12 cellular contexts compared by ENCODE assay signal in the genomic region with DNA sequence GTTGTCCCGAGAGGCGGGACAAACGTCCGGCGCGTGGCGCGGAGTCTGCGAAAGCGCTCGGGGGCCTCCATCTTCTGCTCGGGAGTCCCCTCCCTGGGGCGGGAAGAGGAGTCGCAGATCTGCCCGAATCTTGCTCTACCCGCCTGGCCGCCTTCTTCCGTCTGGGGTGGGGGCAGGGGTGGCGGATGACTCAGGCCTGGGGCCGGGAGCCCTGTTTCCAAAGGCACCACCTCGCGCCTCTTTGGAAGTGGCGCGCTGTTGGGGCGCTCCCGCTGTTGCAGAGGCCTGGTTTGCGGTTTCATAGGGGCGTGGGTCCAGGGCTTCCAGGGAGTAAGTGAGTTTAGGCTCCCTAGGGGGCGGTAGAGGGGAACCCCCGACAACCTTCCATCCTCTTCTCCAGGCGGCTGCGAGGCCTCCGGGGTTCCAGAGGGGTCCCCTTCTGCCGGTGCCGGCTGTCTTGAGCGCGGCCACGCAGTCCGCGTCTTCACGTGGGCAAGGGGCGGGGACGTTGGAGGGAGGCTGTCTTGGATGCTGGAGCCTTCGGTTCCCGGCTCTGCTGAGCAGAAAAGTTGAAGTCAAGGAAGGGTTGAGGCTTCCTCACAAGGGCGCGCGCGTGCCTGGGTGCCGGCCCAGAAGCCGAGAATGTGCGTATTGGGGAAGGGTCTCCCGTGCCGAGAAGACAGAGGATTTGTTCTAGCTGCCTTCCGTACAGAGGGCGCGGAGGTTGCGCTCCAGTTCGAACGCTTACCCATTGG. TPM values are rescaled to one million over a fixed set of nuclear protein-coding genes. Genes with fewer than 3 reads are reported as not detected.
DNase-seq lines count a peak whose midpoint lies in the region; ATAC-seq, FAIRE-seq and TF ChIP-seq lines count a peak whose summit lies in the region.
"Had no signal": no experiment of that assay in that cellular context is flagged by ENCODE, and none has a peak within 500 bp of the region (broad histone marks: within the 10 kb centered on the region; RNA-seq: fewer than 3 reads in every experiment).

No MANE protein-coding gene starts in this region.

- peak; percentile 11 for ATAC-seq in activated CD4-positive, alpha-beta T cell treated with anti-CD3 and anti-CD28 coated beads for 36 hours
- ATAC-seq in HG02885 (IDR thresholded peaks at IDR 0.05; ENCODE audit: poor library complexity, unreplicated experiment): no peak

- no peak overlapping the region for H3K4me3 ChIP-seq in endothelial cell of umbilical vein (replicated peaks in 1 of 3; ENCODE audit: insufficient read depth in 1 of 3, low read depth in 1 of 3, low read length in 3 of 3)
- H3K4me3 ChIP-seq in stomach: peak overlapping the region in 1 of 4 donors; percentile 13
- no peak overlapping the region for H3K4me3 ChIP-seq in tibial nerve

- no peak overlapping the region for H3K27ac Mint-ChIP-seq in activated CD4-positive, alpha-beta T cell treated with anti-CD3 and anti-CD28 coated beads for 36 hours
- no peak overlapping the region for H3K27ac Mint-ChIP-seq in activated CD4-positive, alpha-beta T cell treated with anti-CD3 and anti-CD28 coated beads, Interleukin-2, amount 10 ng/mL, durations not matched to agents 7 days and 5 days
- H3K27ac Mint-ChIP-seq in progenitor cell of endocrine pancreas: no peak overlapping the region
- H3K27ac Mint-ChIP-seq: activated naive CD8-positive, alpha-beta T cell had no signal

- CTCF ChIA-PET in activated CD4-positive, alpha-beta T cell treated with anti-CD3 and anti-CD28 coated beads for 36 hours (lab: Charles Lee): interaction anchor here (0.8 kb wide), 1 partner anchor 80 kb away, joined by 3 read pairs; no protein-coding TSS in a partner anchor
- CTCF ChIA-PET in activated CD4-positive, alpha-beta T cell treated with anti-CD3 and anti-CD28 coated beads, Interleukin-2, amount 10 ng/mL, durations not matched to agents 7 days and 5 days (lab: Charles Lee): no interaction called here
- CTCF ChIA-PET in endothelial cell of umbilical vein (lab: Charles Lee): interaction anchor here (0.6 kb wide), 1 partner anchor 12 kb away, joined by 3 read pairs; no protein-coding TSS in a partner anchor

- peaks cover 14% of the 10 kb centered on the region for H3K4me1 Mint-ChIP-seq in activated CD4-positive, alpha-beta T cell treated with anti-CD3 and anti-CD28 coated beads for 36 hours
- peaks cover 12% of the 10 kb centered on the region for H3K4me1 Mint-ChIP-seq in activated CD4-positive, alpha-beta T cell treated with anti-CD3 and anti-CD28 coated beads, Interleukin-2, amount 10 ng/mL, durations not matched to agents 7 days and 5 days
- H3K4me1 Mint-ChIP-seq in progenitor cell of endocrine pancreas (ENCODE audit: low read depth): peaks cover 4% of the 10 kb centered on the region

- peak in 1 of 2 donors; percentile 33 for TF ChIP-seq CTCF in endothelial cell of umbilical vein (IDR thresholded peaks at IDR 0.05; ENCODE audit: extremely low read depth in 1 of 2, insufficient read depth in 1 of 2, low read depth in 1 of 2, low read length in 2 of 2)
- TF ChIP-seq CTCF in progenitor cell of endocrine pancreas (IDR thresholded peaks at IDR 0.05; ENCODE audit: unreplicated experiment): peak; percentile 56
- TF ChIP-seq CTCF in stomach (IDR thresholded peaks at IDR 0.05): no peak
- TF ChIP-seq CTCF in tibial nerve (IDR thresholded peaks at IDR 0.05): peak in 1 of 5 experiments; percentile 9

- TF ChIP-seq POLR2A in endothelial cell of umbilical vein (IDR thresholded peaks at IDR 0.05; ENCODE audit: low read depth, low read length): no peak
- no peak for TF ChIP-seq POLR2A in stomach (IDR thresholded peaks at IDR 0.05)
- no peak for TF ChIP-seq POLR2A in tibial nerve (IDR thresholded peaks at IDR 0.05)

- TF ChIP-seq EP300 in stomach (IDR thresholded peaks at IDR 0.05) (no peak), tibial nerve (IDR thresholded peaks at IDR 0.05) (no peak)

- 2 to 11% (median 4%) methylated on average over 43 to 60 of the region's 60 CpGs for WGBS in stomach, 5 donors
- 2 to 3% methylated on average over 48 to 53 of the region's 60 CpGs for WGBS in tibial nerve, 2 donors

- H3K4me3 Mint-ChIP-seq in activated CD4-positive, alpha-beta T cell treated with anti-CD3 and anti-CD28 coated beads for 36 hours: no peak overlapping the region
- H3K4me3 Mint-ChIP-seq in activated CD4-positive, alpha-beta T cell treated with anti-CD3 and anti-CD28 coated beads, Interleukin-2, amount 10 ng/mL, durations not matched to agents 7 days and 5 days: no peak overlapping the region
- no peak overlapping the region for H3K4me3 Mint-ChIP-seq in progenitor cell of endocrine pancreas (ENCODE audit: low read depth)
- H3K4me3 Mint-ChIP-seq: activated naive CD8-positive, alpha-beta T cell had no signal

- H3K36me3 ChIP-seq in endothelial cell of umbilical vein (ENCODE audit: control insufficient read depth in 2 of 2, extremely low read depth in 1 of 2, insufficient read depth in 2 of 2, low read length in 2 of 2): no peaks in the 10 kb centered on the region
- H3K36me3 ChIP-seq in stomach: no peaks in the 10 kb centered on the region
- no peaks in the 10 kb centered on the region for H3K36me3 ChIP-seq in tibial nerve
- H3K36me3 ChIP-seq: BLaER1 treated with 17β-estradiol and CSF1 and Interleukin-3, amounts not matched to agents 10 nM and 100 nM had no signal

- no peaks in the 10 kb centered on the region for H3K36me3 Mint-ChIP-seq in activated CD4-positive, alpha-beta T cell treated with anti-CD3 and anti-CD28 coated beads for 36 hours (ENCODE audit: low read depth)
- H3K36me3 Mint-ChIP-seq in activated CD4-positive, alpha-beta T cell treated with anti-CD3 and anti-CD28 coated beads, Interleukin-2, amount 10 ng/mL, durations not matched to agents 7 days and 5 days (ENCODE audit: low read depth): no peaks in the 10 kb centered on the region
- H3K36me3 Mint-ChIP-seq in progenitor cell of endocrine pancreas (ENCODE audit: insufficient read depth): no peaks in the 10 kb centered on the region
- H3K36me3 Mint-ChIP-seq: activated naive CD8-positive, alpha-beta T cell had no signal

- no peaks in the 10 kb centered on the region for H4K20me1 ChIP-seq in endothelial cell of umbilical vein (replicated peaks; ENCODE audit: control insufficient read depth, extremely low read depth, insufficient read depth, low read length)

- POLR2A ChIA-PET in activated CD4-positive, alpha-beta T cell treated with anti-CD3 and anti-CD28 coated beads for 36 hours (lab: Charles Lee): no interaction called here
- POLR2A ChIA-PET in activated CD4-positive, alpha-beta T cell treated with anti-CD3 and anti-CD28 coated beads, Interleukin-2, amount 10 ng/mL, durations not matched to agents 7 days and 5 days (lab: Charles Lee): no interaction called here
- POLR2A ChIA-PET in endothelial cell of umbilical vein (lab: Charles Lee): no interaction called here

- DNase-seq in activated CD4-positive, alpha-beta T cell treated with anti-CD3 and anti-CD28 coated beads for 36 hours: peak; percentile 49
- no peak for DNase-seq in activated CD4-positive, alpha-beta T cell treated with anti-CD3 and anti-CD28 coated beads, Interleukin-2, amount 10 ng/mL, durations not matched to agents 7 days and 5 days
- DNase-seq in KBM-7: peak; percentile 54
- no peak for DNase-seq in endothelial cell of umbilical vein (ENCODE audit: low read depth, low spot score)
- DNase-seq in progenitor cell of endocrine pancreas (ENCODE audit: low spot score, unreplicated experiment): no peak
- no peak for DNase-seq in stomach
- no peak for DNase-seq in tibial nerve (ENCODE audit: low spot score in 2 of 2)
- DNase-seq: Right ventricle myocardium superior had no signal

- no peaks in the 10 kb centered on the region for H3K79me2 ChIP-seq in endothelial cell of umbilical vein (ENCODE audit: control insufficient read depth, insufficient read depth, low read length)

- H2AFZ ChIP-seq in endothelial cell of umbilical vein (ENCODE audit: low read depth, low read length): no peak overlapping the region

- no TSS peak for BruUV-seq in endothelial cell of umbilical vein (replicated peaks; lab: Mats Ljungman, UMichigan)

- H3K9me3 Mint-ChIP-seq in activated CD4-positive, alpha-beta T cell treated with anti-CD3 and anti-CD28 coated beads for 36 hours (ENCODE audit: low read depth): no peaks in the 10 kb centered on the region
- no peaks in the 10 kb centered on the region for H3K9me3 Mint-ChIP-seq in activated CD4-positive, alpha-beta T cell treated with anti-CD3 and anti-CD28 coated beads, Interleukin-2, amount 10 ng/mL, durations not matched to agents 7 days and 5 days
- no peaks in the 10 kb centered on the region for H3K9me3 Mint-ChIP-seq in progenitor cell of endocrine pancreas (ENCODE audit: low read depth)

- H3K9me1 ChIP-seq in endothelial cell of umbilical vein (replicated peaks; ENCODE audit: control insufficient read depth, extremely low read depth, insufficient read depth, low read length): no peaks in the 10 kb centered on the region

- H3K9ac ChIP-seq in endothelial cell of umbilical vein (replicated peaks; ENCODE audit: extremely low read depth, insufficient read depth, low read length): no peak overlapping the region
- H3K9ac ChIP-seq: BLaER1 treated with 17β-estradiol and CSF1 and Interleukin-3, amounts not matched to agents 10 nM and 100 nM had no signal

- no peak overlapping the region for H3K4me2 ChIP-seq in endothelial cell of umbilical vein (ENCODE audit: insufficient read depth, low read length)

- dilution Hi-C loops in endothelial cell of umbilical vein (cut with MboI; ENCODE audit: extremely low pct_ligation_motif_present, low sequenced_read_pairs): no loop called here

- H3K27ac ChIP-seq in endothelial cell of umbilical vein (ENCODE audit: insufficient read depth, low read depth, low read length) (no peak overlapping the region), stomach (no peak overlapping the region), tibial nerve (no peak overlapping the region)
- H3K27ac ChIP-seq: BLaER1 treated with 17β-estradiol and CSF1 and Interleukin-3, amounts not matched to agents 10 nM and 100 nM had no signal

- intact Hi-C loops in activated CD4-positive, alpha-beta T cell treated with anti-CD3 and anti-CD28 coated beads for 36 hours (cut with DNase I, micrococcal nuclease): loop anchor here in 1 of 2 experiments (5.0 to 10.0 kb wide), 2 partner anchors 301 to 638 kb away; partner anchors contain the start of gene BMP7
- intact Hi-C loops in endothelial cell of umbilical vein (cut with micrococcal nuclease) (loop anchor here (5.0 kb wide), 1 partner anchor 74 kb away; no protein-coding TSS in a partner anchor), stomach (cut with DNase I; ENCODE audit: low total_unique reads) (no loop called here)

- in situ Hi-C loops in KBM-7 (cut with MboI; ENCODE audit: low pct_unique_long_range_greater_than_20kb, low sequenced_read_pairs): no loop called here

- H3K4me1 ChIP-seq in endothelial cell of umbilical vein (ENCODE audit: control insufficient read depth, extremely low read depth, insufficient read depth, low read length) (no peaks in the 10 kb centered on the region), stomach (peaks cover 24 to 68% (median 55%) of the 10 kb centered on the region in 4 donors), tibial nerve (peaks cover 0 to 65% (median 28%) of the 10 kb centered on the region in 4 donors)

- FAIRE-seq in endothelial cell of umbilical vein (lab: Jason Lieb, UNC): no peak

- H3K9me3 ChIP-seq in endothelial cell of umbilical vein (replicated peaks; ENCODE audit: control insufficient read depth, insufficient read depth, low read length): no peaks in the 10 kb centered on the region
- no peaks in the 10 kb centered on the region for H3K9me3 ChIP-seq in stomach
- no peaks in the 10 kb centered on the region for H3K9me3 ChIP-seq in tibial nerve

- H3K27me3 ChIP-seq in endothelial cell of umbilical vein (ENCODE audit: control insufficient read depth in 2 of 2, insufficient read depth in 2 of 2, low read length in 2 of 2) (peaks cover 68 to 72% of the 10 kb centered on the region in 2 experiments), stomach (peaks cover 44 to 93% (median 74%) of the 10 kb centered on the region in 3 donors), tibial nerve (peaks cover 2 to 82% of the 10 kb centered on the region in 2 donors)

- H3K27me3 Mint-ChIP-seq in activated CD4-positive, alpha-beta T cell treated with anti-CD3 and anti-CD28 coated beads for 36 hours: peaks cover 45% of the 10 kb centered on the region
- peaks cover 64% of the 10 kb centered on the region for H3K27me3 Mint-ChIP-seq in activated CD4-positive, alpha-beta T cell treated with anti-CD3 and anti-CD28 coated beads, Interleukin-2, amount 10 ng/mL, durations not matched to agents 7 days and 5 days
- peaks cover 71% of the 10 kb centered on the region for H3K27me3 Mint-ChIP-seq in progenitor cell of endocrine pancreas

RNA-seq across cellular contexts. Expression of gene TFAP2C, which starts 2.6 kb away (rescaled TPM):
- total RNA-seq in activated CD4-positive, alpha-beta T cell treated with anti-CD3 and anti-CD28 coated beads for 36 hours: not detected
- not detected for total RNA-seq in activated CD4-positive, alpha-beta T cell treated with anti-CD3 and anti-CD28 coated beads, Interleukin-2, amount 10 ng/mL, durations not matched to agents 7 days and 5 days
- not detected in 2 replicates for total RNA-seq in endothelial cell of umbilical vein
- 0.06 TPM in 1 of 2 replicates, not detected in the other for polyA plus RNA-seq in endothelial cell of umbilical vein
- not detected in 2 replicates for polyA plus RNA-seq in endothelial cell of umbilical vein (2011; cell fraction: cytosol; rRNA removed)
- polyA plus RNA-seq in endothelial cell of umbilical vein (2011; cell fraction: nucleus; rRNA removed): not detected in 2 replicates
- polyA plus RNA-seq in endothelial cell of umbilical vein (2012): not detected in 2 replicates
- polyA minus RNA-seq in endothelial cell of umbilical vein: not detected in 2 replicates
- 17.9 TPM for polyA minus RNA-seq in endothelial cell of umbilical vein (2011; cell fraction: cytosol; rRNA and poly(A)+ RNA removed)
- polyA minus RNA-seq in endothelial cell of umbilical vein (2011; cell fraction: nucleus; rRNA and poly(A)+ RNA removed): not detected in 2 replicates
- total RNA-seq in progenitor cell of endocrine pancreas: 0.50 and 0.80 TPM in 2 replicates
- total RNA-seq in stomach: 1 to 10 TPM in 1 of 5 donors, under 1 TPM in 2, not detected in 2; 0.18 to 2.0 (median 0.89) TPM
- polyA plus RNA-seq in stomach: 10 to 100 TPM in 1 of 3 donors, under 1 TPM in 1, not detected in 1; 0.12 to 10.9 TPM
- total RNA-seq in tibial nerve: 1 to 10 TPM in 2 of 4 donors, under 1 TPM in 2; 0.20 to 2.1 (median 0.96) TPM
- total RNA-seq: lung microvascular endothelial cell had no signal

Comparison
In these comparisons a context has a peak if more than half of its experiments do, and no peak if none do; other contexts are left out.
1. DNase-seq: peak in activated CD4-positive, alpha-beta T cell treated with anti-CD3 and anti-CD28 coated beads for 36 hours (single experiment) and KBM-7 (single experiment); none in activated CD4-positive, alpha-beta T cell treated with anti-CD3 and anti-CD28 coated beads, Interleukin-2, amount 10 ng/mL, durations not matched to agents 7 days and 5 days (single experiment), endothelial cell of umbilical vein (single experiment), progenitor cell of endocrine pancreas (single experiment), stomach (single experiment) and tibial nerve (0 of 2).